24 cellular contexts compared by ENCODE assay signal in genomic region chr13:88154001-88154400, GRCh38.
"Had no signal": no experiment of that assay in that cellular context is flagged by ENCODE, and none has a peak within 500 bp of the region (broad histone marks: within the 10 kb centered on the region; RNA-seq: fewer than 3 reads in every experiment).

No MANE protein-coding gene starts in this region.

- H3K36me3 ChIP-seq: neutrophil, pancreas, prostate gland, right lobe of liver, sigmoid colon, stomach, thoracic aorta, thyroid gland, tibial nerve, upper lobe of left lung, uterus had no signal

- FAIRE-seq: pancreas, small intestine had no signal

- H3K27ac ChIP-seq: neutrophil, pancreas, prostate gland, right lobe of liver, sigmoid colon, stomach, thoracic aorta, thyroid gland, tibial nerve, upper lobe of left lung, uterus had no signal

- H3K4me3 ChIP-seq: pancreas, prostate gland, right lobe of liver, sigmoid colon, stomach, thoracic aorta, thyroid gland, tibial nerve, upper lobe of left lung, uterus had no signal

- DNase-seq: naive thymus-derived CD8-positive, alpha-beta T cell; nephron progenitor cell; nucleus accumbens; pancreas; right lobe of liver; sigmoid colon; small intestine; stimulated activated CD4-positive, alpha-beta T cell treated with anti-CD3 and anti-CD28 coated beads, Interleukin-15, amount 100 ng/mL, for 24 hours; stimulated activated CD4-positive, alpha-beta T cell treated with anti-CD3 and anti-CD28 coated beads, Interleukin-2, amount 100 ng/mL, for 24 hours; stimulated activated CD4-positive, alpha-beta T cell treated with anti-CD3 and anti-CD28 coated beads, Interleukin-2, amount 100 ng/mL, for 48 hours; stimulated activated CD4-positive, alpha-beta T cell treated with anti-CD3 and anti-CD28 coated beads, Interleukin-4, amount 100 ng/mL, for 24 hours; stimulated activated naive B cell treated with anti-CD40 and anti-IgM and Interleukin-4, amounts not matched to agents 10 μg/mL and 1 μg/mL and 100 μg/mL, for 72 hours; stimulated activated naive CD4-positive, alpha-beta T cell treated with Interleukin-2 at 50 U/mL for 16 hours; stomach; thyroid gland; trophoblast cell; upper lobe of left lung; uterus had no signal

- H3K9me3 ChIP-seq: neutrophil, pancreas, prostate gland, right lobe of liver, sigmoid colon, thoracic aorta, thyroid gland, tibial nerve, upper lobe of left lung, uterus had no signal

- ATAC-seq: naive thymus-derived CD8-positive, alpha-beta T cell; natural killer cell treated with Interleukin-12 subunit alpha and Interleukin-12 subunit beta and Interleukin-15 and Interleukin-18, amount 100 ng/mL, for 72 hours; pancreas; right cardiac atrium; stimulated activated naive B cell treated with anti-CD40 and anti-IgM and Interleukin-4, amounts not matched to agents 10 μg/mL and 1 μg/mL and 100 μg/mL, for 72 hours had no signal
